ENCODE assay signal across 8 cellular contexts in genomic region chr3:196638922-196639516, GRCh38. TPM values are rescaled to one million over a fixed set of nuclear protein-coding genes. Genes with fewer than 3 reads are reported as not detected.
DNase-seq lines count a peak whose midpoint lies in the region; ATAC-seq and TF ChIP-seq lines count a peak whose summit lies in the region.

No MANE protein-coding gene starts in this region.

- TF ChIP-seq POLR2A in ovary (IDR thresholded peaks at IDR 0.05): no peak

- H3K36me3 ChIP-seq in OCI-LY3 (replicated peaks; ENCODE audit: low read depth, low read length): peaks cover 25% of the 10 kb centered on the region
- H3K36me3 ChIP-seq in ovary: no peaks in the 10 kb centered on the region

- peak overlapping the region; percentile 93 for H3K4me2 ChIP-seq in OCI-LY3 (ENCODE audit: low read length)

- no peaks in the 10 kb centered on the region for H3K9me3 ChIP-seq in OCI-LY3 (ENCODE audit: insufficient read depth, low read length)
- no peaks in the 10 kb centered on the region for H3K9me3 ChIP-seq in ovary

- no peak for DNase-seq in activated T-cell treated with anti-CD3 and anti-CD28 coated beads, Interleukin-2, amount 50 U/mL, for 72 hours
- DNase-seq in activated T-cell treated with anti-CD3 and anti-CD28 coated beads, Interleukin-2, amount 50 U/mL, for 48 hours: no peak
- DNase-seq in epithelial cell of esophagus (ENCODE audit: low read depth) (no peak), ovary (no peak), omental fat pad (ENCODE audit: low spot score) (no peak), hippocampal formation (lab: John Stamatoyannopoulos, UW) (no peak)

- 0 out of 2 replicates have a peak, but pooled peaks cover 2% of the 10 kb centered on the region for H4K20me1 ChIP-seq in OCI-LY3 (ENCODE audit: insufficient read depth, low read length)

- peak in 1 of 2 donors; percentile 0 for ATAC-seq in activated T-cell treated with anti-CD3 and anti-CD28 coated beads, Interleukin-2, amount 50 U/mL, for 72 hours (replicated peaks in 1 of 2)
- ATAC-seq in omental fat pad (ENCODE audit: low FRiP score) (no peak), HG03432 (IDR thresholded peaks at IDR 0.05; ENCODE audit: unreplicated experiment) (no peak)

- intact Hi-C loops in ovary (cut with DNase I): no loop called here

- H3K4me3 Mint-ChIP-seq in activated T-cell treated with anti-CD3 and anti-CD28 coated beads, Interleukin-2, amount 50 U/mL, for 72 hours: peak overlapping the region; percentile 83 to 93

- H2AFZ ChIP-seq in OCI-LY3 (ENCODE audit: low read depth, low read length): no peak overlapping the region

- H3K9me3 Mint-ChIP-seq in activated T-cell treated with anti-CD3 and anti-CD28 coated beads, Interleukin-2, amount 50 U/mL, for 72 hours: no peaks in the 10 kb centered on the region

- H3K79me2 ChIP-seq in OCI-LY3 (ENCODE audit: low read length): peaks cover 79% of the 10 kb centered on the region

- peak overlapping the region; percentile 98 for H3K9ac ChIP-seq in OCI-LY3 (ENCODE audit: low read length)

- H3K4me1 Mint-ChIP-seq in activated T-cell treated with anti-CD3 and anti-CD28 coated beads, Interleukin-2, amount 50 U/mL, for 72 hours (ENCODE audit: low read depth): peaks cover 54% of the 10 kb centered on the region

- H3K27me3 ChIP-seq in OCI-LY3 (ENCODE audit: low read depth, low read length) (no peaks in the 10 kb centered on the region), ovary (no peaks in the 10 kb centered on the region)

- H3K4me1 ChIP-seq in OCI-LY3 (ENCODE audit: low read length): peaks cover 83% of the 10 kb centered on the region
- H3K4me1 ChIP-seq in ovary (ENCODE audit: insufficient read depth): no peaks in the 10 kb centered on the region

- 28 to 41% (median 40%) methylated on average over 19 of the region's 19 CpGs for WGBS in ovary, 3 donors

- no peak for TF ChIP-seq EP300 in ovary (IDR thresholded peaks at IDR 0.05)

- H3K27me3 Mint-ChIP-seq in activated T-cell treated with anti-CD3 and anti-CD28 coated beads, Interleukin-2, amount 50 U/mL, for 72 hours (ENCODE audit: low read depth): no peaks in the 10 kb centered on the region

- H3K27ac ChIP-seq in OCI-LY3 (ENCODE audit: low read length) (peak overlapping the region; percentile 98), ovary (no peak overlapping the region)

- H3K27ac Mint-ChIP-seq in activated T-cell treated with anti-CD3 and anti-CD28 coated beads, Interleukin-2, amount 50 U/mL, for 72 hours: peak overlapping the region; percentile 58

- TF ChIP-seq CTCF in OCI-LY3 (IDR thresholded peaks at IDR 0.05; ENCODE audit: low read depth, low read length): no peak
- TF ChIP-seq CTCF in epithelial cell of esophagus (IDR thresholded peaks at IDR 0.05; ENCODE audit: insufficient read depth, low read depth, low read length, missing control alignments): no peak
- TF ChIP-seq CTCF in ovary (IDR thresholded peaks at IDR 0.05): no peak
- no peak for TF ChIP-seq CTCF in omental fat pad (IDR thresholded peaks at IDR 0.05)

- H3K36me3 Mint-ChIP-seq in activated T-cell treated with anti-CD3 and anti-CD28 coated beads, Interleukin-2, amount 50 U/mL, for 72 hours (ENCODE audit: insufficient read depth in 2 of 2): peaks cover 2 to 5% of the 10 kb centered on the region in 2 donors

- H3K4me3 ChIP-seq in OCI-LY3 (ENCODE audit: low read length) (peak overlapping the region; percentile 85), epithelial cell of esophagus (ENCODE audit: low read length) (peak overlapping the region; percentile 5), ovary (peak overlapping the region; percentile 38)

RNA-seq across cellular contexts. Expression of gene NRROS, which starts 0.5 kb away (rescaled TPM):
- total RNA-seq in activated T-cell treated with anti-CD3 and anti-CD28 coated beads, Interleukin-2, amount 50 U/mL, for 72 hours: 10 to 100 TPM; 15.2 to 20.6 TPM
- total RNA-seq in ovary: 1 to 10 TPM in 6 of 7 donors, under 1 TPM in 1; 0.80 to 6.3 (median 3.4) TPM
- polyA plus RNA-seq in ovary: 1 to 10 TPM; 2.9 to 3.2 TPM
- 10 to 100 TPM in 3 of 4 donors, 1 to 10 TPM in 1; 4.3 to 21.0 (median 19.4) TPM for total RNA-seq in omental fat pad

Comparison
In these comparisons a context has a peak if more than half of its experiments do, and no peak if none do; other contexts are left out.
1. H3K4me3 ChIP-seq: peak in every context shown above with its lines; median percentile 85 in OCI-LY3; 38 in ovary; 5 in epithelial cell of esophagus.